In genomic region chr10:47336387-47337134, GRCh38 we compare ENCODE assay signal across 28 cellular contexts. TPM values are rescaled to one million over a fixed set of nuclear protein-coding genes. Genes with fewer than 3 reads are reported as not detected.
DNase-seq lines count a peak whose midpoint lies in the region; ATAC-seq lines count a peak whose summit lies in the region.
"Had no signal": no experiment of that assay in that cellular context is flagged by ENCODE, and none has a peak within 500 bp of the region (broad histone marks: within the 10 kb centered on the region; RNA-seq: fewer than 3 reads in every experiment).

No MANE protein-coding gene starts in this region.

- intact Hi-C loops in posterior vena cava (cut with DNase I) = no loop called here

- no peak for ATAC-seq in HG02678 (IDR thresholded peaks at IDR 0.05; ENCODE audit: unreplicated experiment)
- ATAC-seq: activated CD8-positive, alpha-beta T cell treated with anti-CD3 and anti-CD28 coated beads for 36 hours; activated naive CD4-positive, alpha-beta T cell treated with anti-CD3 and anti-CD28 coated beads, Interleukin-2, amount 50 U/mL, for 72 hours; body of pancreas; gastrocnemius medialis; left colon; psoas muscle had no signal

- DNase-seq in CMK (ENCODE audit: low read depth) = peak; percentile 5
- DNase-seq in OCI-M1 (lab: John Stamatoyannopoulos, UW) = peak; percentile 94
- peak; percentile 10 for DNase-seq in dermis blood vessel endothelial cell
- DNase-seq in posterior vena cava (ENCODE audit: low spot score) = peak; percentile 70
- DNase-seq in Ammon's horn (ENCODE audit: low spot score) = no peak
- DNase-seq in retina = no peak
- no peak for DNase-seq in HuH-7.5 (ENCODE audit: low spot score)
- DNase-seq: ACHN; activated B cell treated with CpG ODN at 0.5 μM for 24 hours; activated CD8-positive, alpha-beta T cell treated with anti-CD3 and anti-CD28 coated beads for 36 hours; activated T-cell treated with anti-CD3 and anti-CD28 coated beads, Interleukin-2, amount 50 U/mL, for 24 hours; body of pancreas; CD4-positive, alpha-beta memory T cell; DMS79; gastrocnemius medialis; left colon; NCI-H1417; NCI-H69; nephron progenitor cell; SIG-M5; small intestine; stimulated activated CD4-positive, alpha-beta T cell treated with anti-CD3 and anti-CD28 coated beads, Interleukin-4, amount 100 ng/mL, for 4 hours; T-helper 1 cell; uterus had no signal

RNA-seq across cellular contexts. Expression of gene RBP3, which starts 11.6 kb away (rescaled TPM):
- total RNA-seq in dermis blood vessel endothelial cell = not detected in 2 replicates
- not detected for total RNA-seq in posterior vena cava
- total RNA-seq: activated B cell treated with CpG ODN at 0.5 μM for 24 hours; activated CD8-positive, alpha-beta T cell treated with anti-CD3 and anti-CD28 coated beads for 36 hours; activated naive CD4-positive, alpha-beta T cell treated with anti-CD3 and anti-CD28 coated beads, Interleukin-2, amount 50 U/mL, for 72 hours; body of pancreas; CD4-positive, alpha-beta memory T cell; gastrocnemius medialis; left colon; OCI-LY7; psoas muscle; uterus had no signal

RNA-seq across cellular contexts. Expression of gene GDF2, which starts 14.3 kb away (rescaled TPM):
- total RNA-seq in dermis blood vessel endothelial cell = not detected in 2 replicates
- total RNA-seq in posterior vena cava = not detected
- total RNA-seq: activated B cell treated with CpG ODN at 0.5 μM for 24 hours; activated CD8-positive, alpha-beta T cell treated with anti-CD3 and anti-CD28 coated beads for 36 hours; activated naive CD4-positive, alpha-beta T cell treated with anti-CD3 and anti-CD28 coated beads, Interleukin-2, amount 50 U/mL, for 72 hours; body of pancreas; CD4-positive, alpha-beta memory T cell; gastrocnemius medialis; left colon; OCI-LY7; psoas muscle; uterus had no signal

RNA-seq across cellular contexts. Expression of gene GDF10, which starts 36.6 kb away (rescaled TPM):
- not detected in 2 replicates for total RNA-seq in dermis blood vessel endothelial cell
- total RNA-seq in posterior vena cava = 10 to 100 TPM in 1 of 2 donors, 1 to 10 TPM in 1; 1.5 to 18.6 TPM
- total RNA-seq: activated B cell treated with CpG ODN at 0.5 μM for 24 hours, OCI-LY7 had no signal

RNA-seq across cellular contexts. Expression of gene ZNF488, which starts 47.5 kb away (rescaled TPM):
- total RNA-seq in dermis blood vessel endothelial cell = under 0.01 and 0.28 TPM in 2 replicates
- not detected for total RNA-seq in posterior vena cava
- total RNA-seq: activated B cell treated with CpG ODN at 0.5 μM for 24 hours; CD4-positive, alpha-beta memory T cell; gastrocnemius medialis had no signal

Comparison
In these comparisons a context has a peak if more than half of its experiments do, and no peak if none do; other contexts are left out.
1. DNase-seq: peak in CMK (single experiment), OCI-M1 (single experiment), dermis blood vessel endothelial cell (single experiment) and posterior vena cava (single experiment); none in Ammon's horn (single experiment), retina (single experiment) and HuH-7.5 (single experiment).